In genomic region chr19:35843676-35844481, GRCh38 we compare ENCODE assay signal across 11 cellular contexts. TPM values are rescaled to one million over a fixed set of nuclear protein-coding genes. Genes with fewer than 3 reads are reported as not detected.
DNase-seq lines count a peak whose midpoint lies in the region; ATAC-seq and TF ChIP-seq lines count a peak whose summit lies in the region.
"Had no signal": no experiment of that assay in that cellular context is flagged by ENCODE, and none has a peak within 500 bp of the region (broad histone marks: within the 10 kb centered on the region; RNA-seq: fewer than 3 reads in every experiment).

No MANE protein-coding gene starts in this region.

- H3K9me2 ChIP-seq in HCT116 (ENCODE audit: insufficient read depth), result no peaks in the 10 kb centered on the region

- H3K4ac ChIP-seq in mesendoderm (ENCODE audit: low read depth, low read length), result no peak overlapping the region

- WGBS in mesendoderm (ENCODE audit: extremely low coverage, insufficient coverage, low lambda C conversion rate), result no CpG with 5 or more reads among the region's 42 CpGs

- H2AK5ac ChIP-seq in mesendoderm (ENCODE audit: low read length), result no peak overlapping the region

- H3K4me2 ChIP-seq in HCT116 (ENCODE audit: low read length) (peak overlapping the region; percentile 98), mesendoderm (ENCODE audit: low read length) (no peak overlapping the region)
- H3K4me2 ChIP-seq: KMS-11 had no signal

- peaks cover 18% of the 10 kb centered on the region for H3K4me1 Mint-ChIP-seq in activated naive CD8-positive, alpha-beta T cell treated with anti-CD3 and anti-CD28 coated beads, Interleukin-2, amount 50 U/mL, for 24 hours

- TF ChIP-seq RAD21 in HCT116 (IDR thresholded peaks at IDR 0.05; ENCODE audit: low read depth), result no peak

- H3K27ac ChIP-seq in HCT116 (ENCODE audit: low read depth, low read length), result no peak overlapping the region
- no peak overlapping the region for H3K27ac ChIP-seq in mesendoderm (ENCODE audit: low read depth, low read length)
- H3K27ac ChIP-seq: KMS-11 had no signal

- no peaks in the 10 kb centered on the region for H3K27me3 ChIP-seq in HCT116 (ENCODE audit: insufficient read depth, low read length)
- H3K27me3 ChIP-seq in mesendoderm (ENCODE audit: insufficient read depth, low read length, poor library complexity), result peaks cover 19% of the 10 kb centered on the region

- no peak overlapping the region for H2BK15ac ChIP-seq in mesendoderm (replicated peaks; ENCODE audit: low read depth)

- H3K4me3 ChIP-seq in HCT116 (replicated peaks in 1 of 2; ENCODE audit: low read depth in 1 of 2, low read length in 2 of 2), result peak overlapping the region; percentile 34 to 50
- no peak overlapping the region for H3K4me3 ChIP-seq in mesendoderm (ENCODE audit: low read length)

- H3K23ac ChIP-seq in mesendoderm (ENCODE audit: low read length), result no peak overlapping the region

- in situ Hi-C loops in Caki2 (cut with HindIII; ENCODE audit: low pct_unique_long_range_greater_than_20kb, low sequenced_read_pairs), result no loop called here

- intact Hi-C loops in HCT116 (cut with micrococcal nuclease), result no loop called here

- H3K27me3 Mint-ChIP-seq in activated naive CD8-positive, alpha-beta T cell treated with anti-CD3 and anti-CD28 coated beads, Interleukin-2, amount 50 U/mL, for 24 hours, result peaks cover 60% of the 10 kb centered on the region

- H2BK5ac ChIP-seq in mesendoderm (ENCODE audit: low read length), result no peak overlapping the region

- TF ChIP-seq CTCF in HCT116 (IDR thresholded peaks at IDR 0.05 in 2 of 3, conservative IDR thresholded peaks at IDR 0.05 in 1 of 3; ENCODE audit: borderline replicate concordance in 1 of 3, insufficient read depth in 1 of 3, low read depth in 2 of 3, low read length in 2 of 3), result no peak

- POLR2A ChIA-PET in HCT116 (lab: Charles Lee), result interaction anchor here (0.7 to 1.0 kb wide), 2 partner anchors 17 to 199 kb away, joined by 3 to 4 read pairs; no protein-coding TSS in a partner anchor

- H4K5ac ChIP-seq in mesendoderm (ENCODE audit: low read length), result no peak overlapping the region

- H3K9ac ChIP-seq in HCT116 (ENCODE audit: low read length) (0 out of 2 replicates have a peak overlapping the region, but pooled peaks have one; percentile 26), mesendoderm (ENCODE audit: low read length) (no peak overlapping the region)
- H3K9ac ChIP-seq: KMS-11 had no signal

- peak; percentile 22 for TF ChIP-seq POLR2A in HCT116 (IDR thresholded peaks at IDR 0.05; ENCODE audit: borderline replicate concordance, extremely low read depth, insufficient read depth, insufficient read length)

- peaks cover 1% of the 10 kb centered on the region for H3K36me3 Mint-ChIP-seq in activated naive CD8-positive, alpha-beta T cell treated with anti-CD3 and anti-CD28 coated beads, Interleukin-2, amount 50 U/mL, for 24 hours (ENCODE audit: low read depth)

- no peak overlapping the region for H2AFZ ChIP-seq in HCT116 (ENCODE audit: low read depth, low read length, poor library complexity, severe bottlenecking)

- no peak overlapping the region for H2BK120ac ChIP-seq in mesendoderm (ENCODE audit: low read depth, low read length)

- H4K8ac ChIP-seq in mesendoderm (ENCODE audit: low read depth, low read length), result no peak overlapping the region

- H3K36me3 ChIP-seq in HCT116 (ENCODE audit: control insufficient read depth in 1 of 2, insufficient read depth in 2 of 2, low read length in 2 of 2) (no peaks in the 10 kb centered on the region), mesendoderm (ENCODE audit: control insufficient read depth, insufficient read depth, low read length) (no peaks in the 10 kb centered on the region)

- peaks cover 17 to 35% of the 10 kb centered on the region in 2 experiments; a peak in 3 of 4 replicates for H3K4me1 ChIP-seq in HCT116 (ENCODE audit: control insufficient read depth in 1 of 2, insufficient read depth in 2 of 2, low read length in 2 of 2)
- H3K4me1 ChIP-seq in mesendoderm (ENCODE audit: control insufficient read depth, low read depth, low read length), result no peaks in the 10 kb centered on the region

- no peaks in the 10 kb centered on the region for H3K9me3 ChIP-seq in HCT116 (ENCODE audit: control insufficient read depth in 1 of 2, insufficient read depth in 1 of 2, low read depth in 1 of 2, low read length in 2 of 2)

- H3K9me3 Mint-ChIP-seq in activated naive CD8-positive, alpha-beta T cell treated with anti-CD3 and anti-CD28 coated beads, Interleukin-2, amount 50 U/mL, for 24 hours, result peaks cover 2% of the 10 kb centered on the region

- peak; percentile 72 for DNase-seq in Caki2 (ENCODE audit: low read depth)
- DNase-seq in HCT116 (ENCODE audit: low read depth, low spot score), result peak; percentile 74
- DNase-seq in activated naive CD8-positive, alpha-beta T cell treated with anti-CD3 and anti-CD28 coated beads, Interleukin-2, amount 50 U/mL, for 24 hours, result peak; percentile 21
- peak; percentile 78 for DNase-seq in mesendoderm
- DNase-seq in NCI-H524 treated with DMSO at 0.1 percent for 48 hours (lab: John Stamatoyannopoulos, UW), result no peak
- no peak for DNase-seq in activated CD4-positive, CD25-positive, alpha-beta regulatory T cell (lab: John Stamatoyannopoulos, UW)
- DNase-seq: activated naive CD4-positive, alpha-beta T cell treated with Interleukin-2 at 50 U/mL for 16 hours; DND-41 had no signal

- no peaks in the 10 kb centered on the region for H3K79me1 ChIP-seq in mesendoderm (ENCODE audit: low read length)

- no peak overlapping the region for H3K18ac ChIP-seq in mesendoderm (ENCODE audit: low read length)

- H3K27ac Mint-ChIP-seq in activated naive CD8-positive, alpha-beta T cell treated with anti-CD3 and anti-CD28 coated beads, Interleukin-2, amount 50 U/mL, for 24 hours, result no peak overlapping the region

- no TSS peak for BruUV-seq in HCT116 (replicated peaks; lab: Mats Ljungman, UMichigan)

- peak; percentile 80 for ATAC-seq in HCT116
- no peak for ATAC-seq in activated naive CD8-positive, alpha-beta T cell treated with anti-CD3 and anti-CD28 coated beads, Interleukin-2, amount 50 U/mL, for 24 hours
- ATAC-seq in HG03439 (IDR thresholded peaks at IDR 0.05; ENCODE audit: unreplicated experiment), result no peak
- no peak for ATAC-seq in GM18511 (IDR thresholded peaks at IDR 0.05; ENCODE audit: unreplicated experiment)

- CTCF ChIA-PET in HCT116 (lab: Charles Lee), result no interaction called here

- H4K20me1 ChIP-seq in HCT116 (ENCODE audit: insufficient read depth), result no peaks in the 10 kb centered on the region

- RAD21 ChIA-PET in HCT116 (lab: Charles Lee; ENCODE audit: low non-redundant PET in 1 of 2, low total read pairs in 2 of 2, uncharacterized antibody in 2 of 2, unreplicated experiment in 2 of 2), result no interaction called here

- no peaks in the 10 kb centered on the region for H3K79me2 ChIP-seq in HCT116 (ENCODE audit: insufficient read depth, low read length)
- H3K79me2 ChIP-seq in mesendoderm (ENCODE audit: control insufficient read depth, insufficient read depth, low read length), result no peaks in the 10 kb centered on the region

- no peak overlapping the region for H3K56ac ChIP-seq in mesendoderm (ENCODE audit: low read length)

- H3K4me3 Mint-ChIP-seq in activated naive CD8-positive, alpha-beta T cell treated with anti-CD3 and anti-CD28 coated beads, Interleukin-2, amount 50 U/mL, for 24 hours, result no peak overlapping the region

TF ChIP-seq in HCT116, 20 proteins besides CTCF, POLR2A, EP300 and RAD21 (continues in another document):
- TF ChIP-seq MAX (IDR thresholded peaks at IDR 0.05) (no peak), EZH2phosphoT487 (IDR thresholded peaks at IDR 0.05; ENCODE audit: borderline replicate concordance) (no peak), EGR1 (IDR thresholded peaks at IDR 0.05; ENCODE audit: low read depth) (no peak), ELF1 (IDR thresholded peaks at IDR 0.05; ENCODE audit: borderline replicate concordance, low read depth) (no peak), SP1 (IDR thresholded peaks at IDR 0.05; ENCODE audit: low read depth) (peak; percentile 12; the same call in 1 of the 2 replicates), SRF (IDR thresholded peaks at IDR 0.05; ENCODE audit: low read depth) (no peak), POLR2AphosphoS5 (IDR thresholded peaks at IDR 0.05; ENCODE audit: low read depth, low read length) (peak; percentile 54)

RNA-seq across cellular contexts. Expression of gene NPHS1, which starts 8.4 kb away (rescaled TPM):
- total RNA-seq in Caki2 (2014; rRNA removed; shearing (Covaris generic); ENCODE audit: low replicate concordance), result 0.41 and 0.88 TPM in 2 replicates
- 0.57 TPM for total RNA-seq in HCT116 (2021; ENCODE audit: unreplicated experiment)
- polyA plus RNA-seq in HCT116 (2012), result 0.84 and 0.87 TPM in 2 replicates
- 0.06 TPM for polyA plus RNA-seq in mesendoderm (2013, experiment 1 of 2)
- polyA plus RNA-seq in mesendoderm (2013, experiment 2 of 2), result 0.18 TPM

RNA-seq across cellular contexts. Expression of gene KIRREL2, which starts 12.8 kb away (rescaled TPM):
- not detected in 2 replicates for total RNA-seq in Caki2 (2014; rRNA removed; shearing (Covaris generic); ENCODE audit: low replicate concordance)
- 1.3 TPM for total RNA-seq in HCT116 (2021; ENCODE audit: unreplicated experiment)
- 0.77 and 0.82 TPM in 2 replicates for polyA plus RNA-seq in HCT116 (2012)
- polyA plus RNA-seq in mesendoderm (2013, experiment 1 of 2), result 1.2 TPM
- polyA plus RNA-seq in mesendoderm (2013, experiment 2 of 2), result 1.2 TPM

RNA-seq across cellular contexts. Expression of gene APLP1, which starts 24.5 kb away (rescaled TPM):
- total RNA-seq in Caki2 (2014; rRNA removed; shearing (Covaris generic); ENCODE audit: low replicate concordance), result 53.9 and 58.7 TPM in 2 replicates
- total RNA-seq in HCT116 (2021; ENCODE audit: unreplicated experiment), result 41.2 TPM
- polyA plus RNA-seq in HCT116 (2012), result 31.7 and 35.8 TPM in 2 replicates
- 8.0 TPM for polyA plus RNA-seq in mesendoderm (2013, experiment 1 of 2)
- polyA plus RNA-seq in mesendoderm (2013, experiment 2 of 2), result 7.9 TPM

RNA-seq across cellular contexts. Expression of gene PRODH2, which starts 31.2 kb away (rescaled TPM):
- total RNA-seq in Caki2 (2014; rRNA removed; shearing (Covaris generic); ENCODE audit: low replicate concordance), result 0.17 TPM in 1 of 2 replicates, not detected in the other
- total RNA-seq in HCT116 (2021; ENCODE audit: unreplicated experiment), result 0.44 TPM
- not detected in 2 replicates for polyA plus RNA-seq in HCT116 (2012)
- not detected for polyA plus RNA-seq in mesendoderm (2013, experiment 1 of 2)
- polyA plus RNA-seq in mesendoderm (2013, experiment 2 of 2), result not detected

RNA-seq across cellular contexts. Expression of gene NFKBID, which starts 56.5 kb away (rescaled TPM):
- total RNA-seq in Caki2 (2014; rRNA removed; shearing (Covaris generic); ENCODE audit: low replicate concordance), result 4.8 and 5.8 TPM in 2 replicates
- total RNA-seq in HCT116 (2021; ENCODE audit: unreplicated experiment), result 13.7 TPM
- 7.5 and 8.0 TPM in 2 replicates for polyA plus RNA-seq in HCT116 (2012)
- polyA plus RNA-seq in mesendoderm (2013, experiment 1 of 2), result 5.1 TPM
- 5.1 TPM for polyA plus RNA-seq in mesendoderm (2013, experiment 2 of 2)

Comparison
In these comparisons a context has a peak if more than half of its experiments do, and no peak if none do; other contexts are left out.
1. DNase-seq: peak in Caki2 (single experiment), HCT116 (single experiment), activated naive CD8-positive, alpha-beta T cell treated with anti-CD3 and anti-CD28 coated beads, Interleukin-2, amount 50 U/mL, for 24 hours (single experiment) and mesendoderm (single experiment); none in NCI-H524 treated with DMSO at 0.1 percent for 48 hours (single experiment) and activated CD4-positive, CD25-positive, alpha-beta regulatory T cell (0 of 4).